In the genomic region with DNA sequence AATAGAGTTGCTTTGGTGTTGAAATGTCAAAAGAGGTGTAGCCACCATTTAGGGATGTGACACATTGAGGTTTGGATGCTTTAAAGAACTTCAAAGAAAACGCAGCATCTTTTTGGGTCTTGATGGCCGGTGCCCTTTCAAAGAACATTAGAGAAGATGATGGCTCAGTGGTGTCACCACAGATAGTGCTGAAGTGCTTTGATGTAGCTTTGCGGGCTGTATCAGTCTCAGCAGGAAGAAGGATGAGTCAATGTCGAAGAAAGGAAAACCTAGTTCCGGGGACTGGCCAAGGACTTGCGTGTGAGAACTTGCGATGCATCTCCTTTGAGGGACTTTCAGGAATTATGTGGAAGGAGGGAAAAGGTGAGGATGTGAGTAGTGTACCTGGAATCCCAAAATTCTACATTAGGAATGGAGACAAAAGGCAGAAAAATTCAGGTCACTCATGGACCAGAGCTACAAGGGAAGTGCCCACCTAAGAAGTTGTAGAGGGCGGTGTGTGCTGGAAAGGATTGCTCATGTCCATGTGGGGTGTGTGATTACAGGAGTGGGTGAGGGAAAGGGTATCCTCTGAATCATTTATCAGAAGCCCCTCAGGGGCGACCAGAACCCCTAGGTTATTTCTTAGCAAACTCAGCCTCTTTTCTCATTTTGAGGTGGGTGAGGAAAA, we compare ENCODE assay signal across 1 cellular context.
TF ChIP-seq lines count a peak whose summit lies in the region.

No MANE protein-coding gene starts in this region.

TF ChIP-seq in GM12878, 131 proteins besides CTCF, POLR2A, EP300 and RAD21 (continued from another document and continues in another):
- TF ChIP-seq RCOR1 (conservative IDR thresholded peaks at IDR 0.05; ENCODE audit: low read depth, low read length) = no peak
- no peak for TF ChIP-seq ZNF207 (IDR thresholded peaks at IDR 0.05; ENCODE audit: borderline replicate concordance)
- no peak for TF ChIP-seq ZBTB40 (IDR thresholded peaks at IDR 0.05; ENCODE audit: borderline replicate concordance)
- no peak for TF ChIP-seq RELA (IDR thresholded peaks at IDR 0.05; ENCODE audit: borderline replicate concordance, partially characterized antibody)
- TF ChIP-seq, protein P1, sequence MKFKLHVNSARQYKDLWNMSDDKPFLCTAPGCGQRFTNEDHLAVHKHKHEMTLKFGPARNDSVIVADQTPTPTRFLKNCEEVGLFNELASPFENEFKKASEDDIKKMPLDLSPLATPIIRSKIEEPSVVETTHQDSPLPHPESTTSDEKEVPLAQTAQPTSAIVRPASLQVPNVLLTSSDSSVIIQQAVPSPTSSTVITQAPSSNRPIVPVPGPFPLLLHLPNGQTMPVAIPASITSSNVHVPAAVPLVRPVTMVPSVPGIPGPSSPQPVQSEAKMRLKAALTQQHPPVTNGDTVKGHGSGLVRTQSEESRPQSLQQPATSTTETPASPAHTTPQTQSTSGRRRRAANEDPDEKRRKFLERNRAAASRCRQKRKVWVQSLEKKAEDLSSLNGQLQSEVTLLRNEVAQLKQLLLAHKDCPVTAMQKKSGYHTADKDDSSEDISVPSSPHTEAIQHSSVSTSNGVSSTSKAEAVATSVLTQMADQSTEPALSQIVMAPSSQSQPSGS (IDR thresholded peaks at IDR 0.05; ENCODE audit: low read length) = 0 out of 2 replicates have a peak, but pooled peaks have one; percentile 49
- TF ChIP-seq NFXL1 (IDR thresholded peaks at IDR 0.05; ENCODE audit: borderline replicate concordance) = no peak
- no peak for TF ChIP-seq IRF3 (IDR thresholded peaks at IDR 0.05)
- TF ChIP-seq NFYA (IDR thresholded peaks at IDR 0.05; ENCODE audit: borderline replicate concordance, low read depth, low read length) = no peak
- TF ChIP-seq GABPA (IDR thresholded peaks at IDR 0.05; ENCODE audit: low read depth) = no peak
- TF ChIP-seq POLR2AphosphoS2 (IDR thresholded peaks at IDR 0.05; ENCODE audit: low read depth, low read length) = no peak
- no peak for TF ChIP-seq E4F1 (IDR thresholded peaks at IDR 0.05; ENCODE audit: borderline replicate concordance, partially characterized antibody)
- TF ChIP-seq SMAD5 (IDR thresholded peaks at IDR 0.05; ENCODE audit: low read depth) = no peak
- TF ChIP-seq ZSCAN29 (IDR thresholded peaks at IDR 0.05) = no peak
- TF ChIP-seq, protein P2, sequence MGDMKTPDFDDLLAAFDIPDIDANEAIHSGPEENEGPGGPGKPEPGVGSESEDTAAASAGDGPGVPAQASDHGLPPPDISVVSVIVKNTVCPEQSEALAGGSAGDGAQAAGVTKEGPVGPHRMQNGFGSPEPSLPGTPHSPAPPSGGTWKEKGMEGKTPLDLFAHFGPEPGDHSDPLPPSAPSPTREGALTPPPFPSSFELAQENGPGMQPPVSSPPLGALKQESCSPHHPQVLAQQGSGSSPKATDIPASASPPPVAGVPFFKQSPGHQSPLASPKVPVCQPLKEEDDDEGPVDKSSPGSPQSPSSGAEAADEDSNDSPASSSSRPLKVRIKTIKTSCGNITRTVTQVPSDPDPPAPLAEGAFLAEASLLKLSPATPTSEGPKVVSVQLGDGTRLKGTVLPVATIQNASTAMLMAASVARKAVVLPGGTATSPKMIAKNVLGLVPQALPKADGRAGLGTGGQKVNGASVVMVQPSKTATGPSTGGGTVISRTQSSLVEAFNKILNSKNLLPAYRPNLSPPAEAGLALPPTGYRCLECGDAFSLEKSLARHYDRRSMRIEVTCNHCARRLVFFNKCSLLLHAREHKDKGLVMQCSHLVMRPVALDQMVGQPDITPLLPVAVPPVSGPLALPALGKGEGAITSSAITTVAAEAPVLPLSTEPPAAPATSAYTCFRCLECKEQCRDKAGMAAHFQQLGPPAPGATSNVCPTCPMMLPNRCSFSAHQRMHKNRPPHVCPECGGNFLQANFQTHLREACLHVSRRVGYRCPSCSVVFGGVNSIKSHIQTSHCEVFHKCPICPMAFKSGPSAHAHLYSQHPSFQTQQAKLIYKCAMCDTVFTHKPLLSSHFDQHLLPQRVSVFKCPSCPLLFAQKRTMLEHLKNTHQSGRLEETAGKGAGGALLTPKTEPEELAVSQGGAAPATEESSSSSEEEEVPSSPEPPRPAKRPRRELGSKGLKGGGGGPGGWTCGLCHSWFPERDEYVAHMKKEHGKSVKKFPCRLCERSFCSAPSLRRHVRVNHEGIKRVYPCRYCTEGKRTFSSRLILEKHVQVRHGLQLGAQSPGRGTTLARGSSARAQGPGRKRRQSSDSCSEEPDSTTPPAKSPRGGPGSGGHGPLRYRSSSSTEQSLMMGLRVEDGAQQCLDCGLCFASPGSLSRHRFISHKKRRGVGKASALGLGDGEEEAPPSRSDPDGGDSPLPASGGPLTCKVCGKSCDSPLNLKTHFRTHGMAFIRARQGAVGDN (IDR thresholded peaks at IDR 0.05) = no peak
- no peak for TF ChIP-seq STAT1 (conservative IDR thresholded peaks at IDR 0.05)
- peak; percentile 96 for TF ChIP-seq EED (IDR thresholded peaks at IDR 0.05; ENCODE audit: low read depth)
- no peak for TF ChIP-seq TBL1XR1 (IDR thresholded peaks at IDR 0.05; ENCODE audit: low read depth, low read length)
- TF ChIP-seq ASH2L (IDR thresholded peaks at IDR 0.05; ENCODE audit: borderline replicate concordance, low read depth) = no peak
- no peak for TF ChIP-seq NR2C1 (IDR thresholded peaks at IDR 0.05)
- no peak for TF ChIP-seq CHD1 (IDR thresholded peaks at IDR 0.05; ENCODE audit: low read depth, low read length)
- TF ChIP-seq PAX5 (IDR thresholded peaks at IDR 0.05; ENCODE audit: borderline replicate concordance, low read depth, low read length) = peak; percentile 17; the same call in 1 of the 2 replicates
- TF ChIP-seq ZNF24 (IDR thresholded peaks at IDR 0.05) = peak; percentile 70; the same call in 1 of the 2 replicates
- TF ChIP-seq MXI1 (IDR thresholded peaks at IDR 0.05; ENCODE audit: low read depth, low read length) = no peak
- no peak for TF ChIP-seq HDAC2 (IDR thresholded peaks at IDR 0.05)
- TF ChIP-seq SREBF1 (IDR thresholded peaks at IDR 0.05; ENCODE audit: low read length) = no peak
- TF ChIP-seq BACH1 (IDR thresholded peaks at IDR 0.05; ENCODE audit: borderline replicate concordance) = no peak
- 0 out of 3 replicates have a peak, but pooled peaks of 1 of the 2 experiments have one; percentile 50 for TF ChIP-seq EGR1 (IDR thresholded peaks at IDR 0.05; ENCODE audit: borderline replicate concordance in 1 of 2, low read depth in 2 of 2, low read length in 2 of 2)
- no peak for TF ChIP-seq NR2F1 (conservative IDR thresholded peaks at IDR 0.05)
- TF ChIP-seq, protein P3, sequence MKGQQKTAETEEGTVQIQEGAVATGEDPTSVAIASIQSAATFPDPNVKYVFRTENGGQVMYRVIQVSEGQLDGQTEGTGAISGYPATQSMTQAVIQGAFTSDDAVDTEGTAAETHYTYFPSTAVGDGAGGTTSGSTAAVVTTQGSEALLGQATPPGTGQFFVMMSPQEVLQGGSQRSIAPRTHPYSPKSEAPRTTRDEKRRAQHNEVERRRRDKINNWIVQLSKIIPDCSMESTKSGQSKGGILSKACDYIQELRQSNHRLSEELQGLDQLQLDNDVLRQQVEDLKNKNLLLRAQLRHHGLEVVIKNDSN (IDR thresholded peaks at IDR 0.05; ENCODE audit: borderline replicate concordance, extremely low read length, insufficient read depth, low read depth, low read length) = no peak
- TF ChIP-seq YY1 (IDR thresholded peaks at IDR 0.05; ENCODE audit: low read depth, low read length) = peak; percentile 46
- TF ChIP-seq ATF7 (IDR thresholded peaks at IDR 0.05; ENCODE audit: low read depth) = 0 out of 2 replicates have a peak, but pooled peaks have one; percentile 5
- TF ChIP-seq LARP7 (IDR thresholded peaks at IDR 0.05) = no peak
- no peak for TF ChIP-seq NRF1 (conservative IDR thresholded peaks at IDR 0.05; ENCODE audit: low read depth, low read length)
- no peak for TF ChIP-seq MTA3 (IDR thresholded peaks at IDR 0.05; ENCODE audit: borderline replicate concordance, low read length)
- no peak for TF ChIP-seq RELB (IDR thresholded peaks at IDR 0.05; ENCODE audit: low read depth)
- TF ChIP-seq IRF4 (IDR thresholded peaks at IDR 0.05; ENCODE audit: low read depth, low read length) = no peak
- TF ChIP-seq PAX8 (IDR thresholded peaks at IDR 0.05) = no peak
- TF ChIP-seq NFIC (IDR thresholded peaks at IDR 0.05; ENCODE audit: low read depth, low read length) = peak; percentile 79
- no peak for TF ChIP-seq SMC3 (IDR thresholded peaks at IDR 0.05; ENCODE audit: borderline replicate concordance, low read length)
- TF ChIP-seq CEBPB (IDR thresholded peaks at IDR 0.05; ENCODE audit: borderline replicate concordance in 1 of 2, low read depth in 2 of 2, low read length in 2 of 2) = no peak
- TF ChIP-seq CREM (IDR thresholded peaks at IDR 0.05; ENCODE audit: low read depth) = peak; percentile 66
- TF ChIP-seq POLR2AphosphoS5 (IDR thresholded peaks at IDR 0.05; ENCODE audit: low read length) = 0 out of 2 replicates have a peak, but pooled peaks have one; percentile 10
- TF ChIP-seq MLLT1 (IDR thresholded peaks at IDR 0.05) = no peak
- peak; percentile 21; the same call in 1 of the 2 replicates for TF ChIP-seq SPI1 (IDR thresholded peaks at IDR 0.05; ENCODE audit: borderline replicate concordance, insufficient read depth, low read depth, low read length)
- TF ChIP-seq IKZF2 (IDR thresholded peaks at IDR 0.05) = peak; percentile 57 to 74; a peak in 3 of 4 replicates
- TF ChIP-seq FOXM1 (IDR thresholded peaks at IDR 0.05; ENCODE audit: low read depth, low read length) = peak; percentile 73
- TF ChIP-seq SP1 (IDR thresholded peaks at IDR 0.05; ENCODE audit: low read depth, low read length) = peak; percentile 8
